12 cellular contexts compared by ENCODE assay signal in genomic region chr7:74183142-74183541, GRCh38. TPM values are rescaled to one million over a fixed set of nuclear protein-coding genes. Genes with fewer than 3 reads are reported as not detected.
DNase-seq lines count a peak whose midpoint lies in the region; ATAC-seq and TF ChIP-seq lines count a peak whose summit lies in the region.
"Had no signal": no experiment of that assay in that cellular context is flagged by ENCODE, and none has a peak within 500 bp of the region (broad histone marks: within the 10 kb centered on the region; RNA-seq: fewer than 3 reads in every experiment).

No MANE protein-coding gene starts in this region.

- H3K4me3 ChIP-seq in CD8-positive, alpha-beta T cell (ENCODE audit: low read depth, low read length): no peak overlapping the region
- no peak overlapping the region for H3K4me3 ChIP-seq in OCI-LY1 (ENCODE audit: low read depth, low read length, poor library complexity, severe bottlenecking)
- H3K4me3 ChIP-seq in neutrophil (ENCODE audit: low read depth in 1 of 2, low read length in 1 of 2): no peak overlapping the region

- peaks cover 7% of the 10 kb centered on the region for H3K36me3 ChIP-seq in CD8-positive, alpha-beta T cell (ENCODE audit: insufficient read depth, low read length)
- H3K36me3 ChIP-seq in OCI-LY1 (ENCODE audit: insufficient read depth, low read length) (peaks cover 93% of the 10 kb centered on the region), neutrophil (peaks cover 34% of the 10 kb centered on the region)

- H3K79me2 ChIP-seq in OCI-LY1 (ENCODE audit: insufficient read depth, low read length): peaks cover 100% of the 10 kb centered on the region

- no peaks in the 10 kb centered on the region for H3K27me3 Mint-ChIP-seq in CD8-positive, alpha-beta T cell (ENCODE audit: low read depth)

- peak overlapping the region; percentile 13 for H3K4me3 Mint-ChIP-seq in CD8-positive, alpha-beta T cell

- no peak for DNase-seq in CD8-positive, alpha-beta T cell
- DNase-seq in cerebellum (ENCODE audit: low spot score) (peak; percentile 38), DMS153 (lab: John Stamatoyannopoulos, UW) (no peak), SHP77 (lab: John Stamatoyannopoulos, UW) (no peak), HuH-7.5 (ENCODE audit: low spot score) (no peak)
- DNase-seq: activated CD8-positive, alpha-beta memory T cell treated with anti-CD3 and anti-CD28 coated beads, Interleukin-2, amount 50 U/mL, for 48 hours; cortex of kidney; Kasumi-1; small intestine had no signal

- no peaks in the 10 kb centered on the region for H3K9me3 Mint-ChIP-seq in CD8-positive, alpha-beta T cell

- H3K4me1 Mint-ChIP-seq in CD8-positive, alpha-beta T cell (ENCODE audit: low read depth): peaks cover 91% of the 10 kb centered on the region

- peak overlapping the region; percentile 78 for H3K27ac Mint-ChIP-seq in CD8-positive, alpha-beta T cell

- no peaks in the 10 kb centered on the region for H3F3A ChIP-seq in OCI-LY1 (ENCODE audit: insufficient read depth, low read length)

- CTCF ChIA-PET in CD8-positive, alpha-beta T cell (lab: Charles Lee): interaction anchor here (1.0 to 3.2 kb wide), 6 partner anchors 11 to 266 kb away, joined by 3 to 19 read pairs (median 5); no protein-coding TSS in a partner anchor

- no peaks in the 10 kb centered on the region for H3K9me3 ChIP-seq in CD8-positive, alpha-beta T cell (ENCODE audit: low read length)
- H3K9me3 ChIP-seq in OCI-LY1 (ENCODE audit: low read length) (no peaks in the 10 kb centered on the region), neutrophil (no peaks in the 10 kb centered on the region)

- H3K9me2 ChIP-seq in OCI-LY1 (ENCODE audit: low read depth, low read length): no peaks in the 10 kb centered on the region

- no peak for TF ChIP-seq CTCF in CD8-positive, alpha-beta T cell (IDR thresholded peaks at IDR 0.05)
- TF ChIP-seq CTCF in OCI-LY1 (IDR thresholded peaks at IDR 0.05; ENCODE audit: low read length) (no peak), neutrophil (IDR thresholded peaks at IDR 0.05) (no peak)

- ATAC-seq in CD8-positive, alpha-beta T cell: no peak
- no peak for ATAC-seq in HG03175 (IDR thresholded peaks at IDR 0.05; ENCODE audit: unreplicated experiment)

- no peak overlapping the region for H3K9ac ChIP-seq in OCI-LY1 (ENCODE audit: low read length)

- peaks cover 23% of the 10 kb centered on the region; the same call in 1 of the 2 replicates for H4K20me1 ChIP-seq in OCI-LY1 (ENCODE audit: insufficient read depth, low read length)

- no peaks in the 10 kb centered on the region for H3K27me3 ChIP-seq in CD8-positive, alpha-beta T cell (ENCODE audit: insufficient read depth, low read length)
- no peaks in the 10 kb centered on the region for H3K27me3 ChIP-seq in OCI-LY1 (ENCODE audit: insufficient read depth, low read length)
- no peaks in the 10 kb centered on the region for H3K27me3 ChIP-seq in neutrophil

- H3K27ac ChIP-seq in CD8-positive, alpha-beta T cell (ENCODE audit: low read depth, low read length): no peak overlapping the region
- H3K27ac ChIP-seq in OCI-LY1 (ENCODE audit: low read depth, low read length, poor library complexity, severe bottlenecking) (peak overlapping the region; percentile 26), neutrophil (peak overlapping the region; percentile 25)

- peak overlapping the region; percentile 28; the same call in 1 of the 2 replicates for H3K4me2 ChIP-seq in OCI-LY1 (ENCODE audit: low read length)

- H2AFZ ChIP-seq in OCI-LY1 (ENCODE audit: low read length): no peak overlapping the region

- peaks cover 74% of the 10 kb centered on the region for H3K36me3 Mint-ChIP-seq in CD8-positive, alpha-beta T cell

- H3K4me1 ChIP-seq in CD8-positive, alpha-beta T cell (ENCODE audit: insufficient read depth, low read length): peaks cover 81% of the 10 kb centered on the region
- peaks cover 52% of the 10 kb centered on the region for H3K4me1 ChIP-seq in OCI-LY1 (ENCODE audit: insufficient read depth, low read length, severe bottlenecking)
- peaks cover 9 to 15% of the 10 kb centered on the region in 2 experiments for H3K4me1 ChIP-seq in neutrophil (ENCODE audit: control insufficient read depth in 1 of 2, insufficient read depth in 1 of 2, low read depth in 1 of 2, low read length in 1 of 2)

- POLR2A ChIA-PET in CD8-positive, alpha-beta T cell (lab: Charles Lee): interaction anchor here (0.7 to 1.7 kb wide), 4 partner anchors 8 to 15 kb away, joined by 3 to 5 read pairs (median 4); partner anchors contain the start of gene EIF4H

- intact Hi-C loops in CD8-positive, alpha-beta T cell (cut with DNase I, micrococcal nuclease): loop anchor here (2.0 to 5.0 kb wide), 2 partner anchors 114 to 116 kb away; no protein-coding TSS in a partner anchor

RNA-seq across cellular contexts. Expression of gene EIF4H, which starts 9.0 kb away (rescaled TPM):
- total RNA-seq in CD8-positive, alpha-beta T cell: 100 to 1,000 TPM; 330 to 357 TPM
- 141 TPM for total RNA-seq in cerebellum

RNA-seq across cellular contexts. Expression of gene LAT2, which starts 26.7 kb away (rescaled TPM):
- total RNA-seq in CD8-positive, alpha-beta T cell: 1 to 10 TPM; 1.3 to 1.4 TPM
- total RNA-seq in cerebellum: 2.5 TPM
